27 cellular contexts compared by ENCODE assay signal in genomic region chr13:77893066-77893465, GRCh38. TPM values are rescaled to one million over a fixed set of nuclear protein-coding genes. Genes with fewer than 3 reads are reported as not detected.
"Had no signal": no experiment of that assay in that cellular context is flagged by ENCODE, and none has a peak within 500 bp of the region (broad histone marks: within the 10 kb centered on the region; RNA-seq: fewer than 3 reads in every experiment).

No MANE protein-coding gene starts in this region.

- H3K9me3 ChIP-seq: breast epithelium, esophagus muscularis mucosa, lower lobe of right lung, mucosa of descending colon, pancreas, prostate gland, upper lobe of left lung had no signal

- H3K4me1 Mint-ChIP-seq: activated CD4-positive, alpha-beta memory T cell treated with anti-CD3 and anti-CD28 coated beads, Interleukin-2, amount 10 ng/mL, durations not matched to agents 7 days and 5 days; activated CD4-positive, alpha-beta T cell treated with anti-CD3 and anti-CD28 coated beads, Interleukin-2, amount 10 ng/mL, durations not matched to agents 7 days and 5 days; activated T-helper 17 cell treated with anti-CD3 and anti-CD28 coated beads, Interleukin-2, amount 50 U/mL, for 72 hours; stimulated activated naive CD8-positive, alpha-beta T cell treated with anti-CD3 and anti-CD28 coated beads, Interleukin-15, amount 100 ng/mL, for 72 hours had no signal

- DNase-seq: activated CD4-positive, alpha-beta memory T cell treated with anti-CD3 and anti-CD28 coated beads, Interleukin-2, amount 10 ng/mL, durations not matched to agents 7 days and 5 days; activated CD4-positive, alpha-beta T cell treated with anti-CD3 and anti-CD28 coated beads for 1 hour; activated CD4-positive, alpha-beta T cell treated with anti-CD3 and anti-CD28 coated beads, Interleukin-2, amount 10 ng/mL, durations not matched to agents 7 days and 5 days; activated gamma-delta T cell treated with Interleukin-2 at 50 U/mL for 16 hours; activated naive CD4-positive, alpha-beta T cell treated with anti-CD3 and anti-CD28 coated beads, Interleukin-2, amount 50 U/mL, for 16 hours; activated T-cell treated with anti-CD3 and anti-CD28 coated beads, Interleukin-2, amount 50 U/mL, for 4 hours; amniotic stem cell; central memory CD4-positive, alpha-beta T cell; endodermal cell; lower lobe of right lung; mucosa of descending colon; pancreas; stimulated activated CD4-positive, alpha-beta T cell treated with anti-CD3 and anti-CD28 coated beads, Interleukin-1b, Interleukin-23, amount 100 ng/mL, for 48 hours; stimulated activated CD4-positive, alpha-beta T cell treated with anti-CD3 and anti-CD28 coated beads, Interleukin-4, amount 100 ng/mL, for 4 hours; stimulated activated CD8-positive, alpha-beta memory T cell treated with anti-CD3 and anti-CD28 coated beads, Interleukin-4, amount 100 ng/mL, for 48 hours; stimulated activated naive CD8-positive, alpha-beta T cell treated with anti-CD3 and anti-CD28 coated beads, Interleukin-15, amount 100 ng/mL, for 72 hours; SW 1271; T-helper 9 cell; upper lobe of left lung had no signal

- H3K27me3 ChIP-seq: breast epithelium, esophagus muscularis mucosa, pancreas, upper lobe of left lung had no signal

- H3K36me3 Mint-ChIP-seq: natural killer cell treated with Interleukin-12 subunit alpha and Interleukin-12 subunit beta and Interleukin-15 and Interleukin-18, amount 100 ng/mL, for 72 hours; stimulated activated memory B cell treated with anti-CD40 and anti-IgM and Interleukin-4, amounts not matched to agents 10 μg/mL and 1 μg/mL and 100 μg/mL, for 72 hours had no signal

- H3K4me3 Mint-ChIP-seq: activated CD4-positive, alpha-beta memory T cell treated with anti-CD3 and anti-CD28 coated beads, Interleukin-2, amount 10 ng/mL, durations not matched to agents 7 days and 5 days; activated CD4-positive, alpha-beta T cell treated with anti-CD3 and anti-CD28 coated beads, Interleukin-2, amount 10 ng/mL, durations not matched to agents 7 days and 5 days; activated T-cell treated with anti-CD3 and anti-CD28 coated beads, Interleukin-2, amount 50 U/mL, for 4 hours; activated T-helper 17 cell treated with anti-CD3 and anti-CD28 coated beads, Interleukin-2, amount 50 U/mL, for 72 hours; endodermal cell; natural killer cell treated with Interleukin-12 subunit alpha and Interleukin-12 subunit beta and Interleukin-15 and Interleukin-18, amount 100 ng/mL, for 72 hours; stimulated activated memory B cell treated with anti-CD40 and anti-IgM and Interleukin-4, amounts not matched to agents 10 μg/mL and 1 μg/mL and 100 μg/mL, for 72 hours; stimulated activated naive CD8-positive, alpha-beta T cell treated with anti-CD3 and anti-CD28 coated beads, Interleukin-15, amount 100 ng/mL, for 72 hours; T-helper 1 cell treated with Interleukin-12 subunit alpha and Interleukin-12 subunit beta and Interleukin-4 antibody, amounts not matched to agents 30 μg/mL and 1 μg/mL, for 36 hours had no signal

- H3K9me3 Mint-ChIP-seq: activated CD4-positive, alpha-beta memory T cell treated with anti-CD3 and anti-CD28 coated beads, Interleukin-2, amount 10 ng/mL, durations not matched to agents 7 days and 5 days; activated CD4-positive, alpha-beta T cell treated with anti-CD3 and anti-CD28 coated beads, Interleukin-2, amount 10 ng/mL, durations not matched to agents 7 days and 5 days; activated T-cell treated with anti-CD3 and anti-CD28 coated beads, Interleukin-2, amount 50 U/mL, for 4 hours; endodermal cell; stimulated activated memory B cell treated with anti-CD40 and anti-IgM and Interleukin-4, amounts not matched to agents 10 μg/mL and 1 μg/mL and 100 μg/mL, for 72 hours; stimulated activated naive CD8-positive, alpha-beta T cell treated with anti-CD3 and anti-CD28 coated beads, Interleukin-15, amount 100 ng/mL, for 72 hours; T-helper 1 cell treated with Interleukin-12 subunit alpha and Interleukin-12 subunit beta and Interleukin-4 antibody, amounts not matched to agents 30 μg/mL and 1 μg/mL, for 36 hours had no signal

- H3K27ac ChIP-seq: breast epithelium, esophagus muscularis mucosa, lower lobe of right lung, pancreas, prostate gland, upper lobe of left lung had no signal

- H3K36me3 ChIP-seq: breast epithelium, esophagus muscularis mucosa, lower lobe of right lung, pancreas, prostate gland, upper lobe of left lung had no signal

- H3K27ac Mint-ChIP-seq: activated CD4-positive, alpha-beta memory T cell treated with anti-CD3 and anti-CD28 coated beads, Interleukin-2, amount 10 ng/mL, durations not matched to agents 7 days and 5 days; activated CD4-positive, alpha-beta T cell treated with anti-CD3 and anti-CD28 coated beads, Interleukin-2, amount 10 ng/mL, durations not matched to agents 7 days and 5 days; activated T-helper 17 cell treated with anti-CD3 and anti-CD28 coated beads, Interleukin-2, amount 50 U/mL, for 72 hours; endodermal cell; natural killer cell treated with Interleukin-12 subunit alpha and Interleukin-12 subunit beta and Interleukin-15 and Interleukin-18, amount 100 ng/mL, for 72 hours; stimulated activated memory B cell treated with anti-CD40 and anti-IgM and Interleukin-4, amounts not matched to agents 10 μg/mL and 1 μg/mL and 100 μg/mL, for 72 hours; stimulated activated naive CD8-positive, alpha-beta T cell treated with anti-CD3 and anti-CD28 coated beads, Interleukin-15, amount 100 ng/mL, for 72 hours; T-helper 1 cell treated with Interleukin-12 subunit alpha and Interleukin-12 subunit beta and Interleukin-4 antibody, amounts not matched to agents 30 μg/mL and 1 μg/mL, for 36 hours had no signal

- H3K4me1 ChIP-seq: pancreas, prostate gland had no signal

- H3K4me3 ChIP-seq: breast epithelium, esophagus muscularis mucosa, lower lobe of right lung, mucosa of descending colon, pancreas, prostate gland, smooth muscle cell, upper lobe of left lung had no signal

RNA-seq across cellular contexts. Expression of gene EDNRB, which starts 25.6 kb away (rescaled TPM):
- total RNA-seq: activated CD4-positive, alpha-beta memory T cell treated with anti-CD3 and anti-CD28 coated beads, Interleukin-2, amount 10 ng/mL, durations not matched to agents 7 days and 5 days; activated CD4-positive, alpha-beta T cell treated with anti-CD3 and anti-CD28 coated beads, Interleukin-2, amount 10 ng/mL, durations not matched to agents 7 days and 5 days; activated T-helper 17 cell treated with anti-CD3 and anti-CD28 coated beads, Interleukin-2, amount 50 U/mL, for 72 hours; natural killer cell treated with Interleukin-12 subunit alpha and Interleukin-12 subunit beta and Interleukin-15 and Interleukin-18, amount 100 ng/mL, for 72 hours had no signal
